ENCODE assay signal across 8 cellular contexts in genomic region chr9:37954581-37954981, GRCh38. TPM values are rescaled to one million over a fixed set of nuclear protein-coding genes. Genes with fewer than 3 reads are reported as not detected.
A peak's percentile ranks its signal among the peaks of the same experiment; 100 is the strongest.
DNase-seq lines count a peak whose midpoint lies in the region; ATAC-seq and TF ChIP-seq lines count a peak whose summit lies in the region.
"Had no signal": no experiment of that assay in that cellular context is flagged by ENCODE, and none has a peak within 500 bp of the region (broad histone marks: within the 10 kb centered on the region; RNA-seq: fewer than 3 reads in every experiment).

No MANE protein-coding gene starts in this region.

- H3K9me3 ChIP-seq in sigmoid colon, result no peaks in the 10 kb centered on the region
- H3K9me3 ChIP-seq: pancreas had no signal

- ATAC-seq in GM19023 (IDR thresholded peaks at IDR 0.05; ENCODE audit: unreplicated experiment), result peak; percentile 38
- ATAC-seq in GM21825 (IDR thresholded peaks at IDR 0.05; ENCODE audit: unreplicated experiment), result peak; percentile 36
- peak; percentile 30 for ATAC-seq in HG03575 (IDR thresholded peaks at IDR 0.05; ENCODE audit: extremely low read depth, insufficient number of reproducible peaks, low FRiP score, unreplicated experiment)

- TF ChIP-seq EP300 in sigmoid colon (IDR thresholded peaks at IDR 0.05), result no peak

- H3K36me3 ChIP-seq in sigmoid colon, result peaks cover 0 to 10% (median 2%) of the 10 kb centered on the region in 4 donors

- no peak overlapping the region for H3K4me3 ChIP-seq in sigmoid colon
- H3K4me3 ChIP-seq: pancreas had no signal

- TF ChIP-seq CTCF in sigmoid colon (IDR thresholded peaks at IDR 0.05), result no peak

- peak overlapping the region in 3 of 4 donors; percentile 54 to 74 (median 61) for H3K27ac ChIP-seq in sigmoid colon

- DNase-seq in sigmoid colon, result no peak
- no peak for DNase-seq in NCI-H1417 treated with DMSO at 0.1 percent for 48 hours (lab: John Stamatoyannopoulos, UW)
- DNase-seq in foreskin melanocyte, result no peak
- DNase-seq in stimulated activated CD4-positive, alpha-beta T cell treated with anti-CD3 and anti-CD28 coated beads, Interleukin-12 subunit alpha, Interleukin-12 subunit beta, amount 100 ng/mL, for 4 hours, result no peak

- no peak for TF ChIP-seq POLR2A in sigmoid colon (IDR thresholded peaks at IDR 0.05)

- H3K4me1 ChIP-seq in sigmoid colon, result peaks cover 0 to 22% (median 17%) of the 10 kb centered on the region in 4 donors

- 56 to 66% methylated on average over 3 of the region's 3 CpGs for WGBS in sigmoid colon, 2 donors

- intact Hi-C loops in sigmoid colon (cut with DNase I), result no loop called here

- H3K27me3 ChIP-seq in sigmoid colon, result no peaks in the 10 kb centered on the region
- H3K27me3 ChIP-seq: pancreas had no signal

RNA-seq across cellular contexts. Expression of gene SLC25A51, which starts 50.7 kb away (rescaled TPM):
- 10 to 100 TPM; 19.3 to 31.0 (median 27.3) TPM for total RNA-seq in sigmoid colon
- 1 to 10 TPM; 4.2 to 8.9 (median 8.6) TPM for polyA plus RNA-seq in sigmoid colon
